In genomic region chr5:149254506-149254905, GRCh38 we compare ENCODE assay signal across 2 cellular contexts.
TF ChIP-seq lines count a peak whose summit lies in the region.

No MANE protein-coding gene starts in this region.

TF ChIP-seq in PFSK-1, 5 proteins besides CTCF, POLR2A, EP300 and RAD21:
- TF ChIP-seq, protein P1, sequence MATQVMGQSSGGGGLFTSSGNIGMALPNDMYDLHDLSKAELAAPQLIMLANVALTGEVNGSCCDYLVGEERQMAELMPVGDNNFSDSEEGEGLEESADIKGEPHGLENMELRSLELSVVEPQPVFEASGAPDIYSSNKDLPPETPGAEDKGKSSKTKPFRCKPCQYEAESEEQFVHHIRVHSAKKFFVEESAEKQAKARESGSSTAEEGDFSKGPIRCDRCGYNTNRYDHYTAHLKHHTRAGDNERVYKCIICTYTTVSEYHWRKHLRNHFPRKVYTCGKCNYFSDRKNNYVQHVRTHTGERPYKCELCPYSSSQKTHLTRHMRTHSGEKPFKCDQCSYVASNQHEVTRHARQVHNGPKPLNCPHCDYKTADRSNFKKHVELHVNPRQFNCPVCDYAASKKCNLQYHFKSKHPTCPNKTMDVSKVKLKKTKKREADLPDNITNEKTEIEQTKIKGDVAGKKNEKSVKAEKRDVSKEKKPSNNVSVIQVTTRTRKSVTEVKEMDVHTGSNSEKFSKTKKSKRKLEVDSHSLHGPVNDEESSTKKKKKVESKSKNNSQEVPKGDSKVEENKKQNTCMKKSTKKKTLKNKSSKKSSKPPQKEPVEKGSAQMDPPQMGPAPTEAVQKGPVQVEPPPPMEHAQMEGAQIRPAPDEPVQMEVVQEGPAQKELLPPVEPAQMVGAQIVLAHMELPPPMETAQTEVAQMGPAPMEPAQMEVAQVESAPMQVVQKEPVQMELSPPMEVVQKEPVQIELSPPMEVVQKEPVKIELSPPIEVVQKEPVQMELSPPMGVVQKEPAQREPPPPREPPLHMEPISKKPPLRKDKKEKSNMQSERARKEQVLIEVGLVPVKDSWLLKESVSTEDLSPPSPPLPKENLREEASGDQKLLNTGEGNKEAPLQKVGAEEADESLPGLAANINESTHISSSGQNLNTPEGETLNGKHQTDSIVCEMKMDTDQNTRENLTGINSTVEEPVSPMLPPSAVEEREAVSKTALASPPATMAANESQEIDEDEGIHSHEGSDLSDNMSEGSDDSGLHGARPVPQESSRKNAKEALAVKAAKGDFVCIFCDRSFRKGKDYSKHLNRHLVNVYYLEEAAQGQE (IDR thresholded peaks at IDR 0.05; ENCODE audit: insufficient read depth in 1 of 2, low read depth in 2 of 2, low read length in 2 of 2): peak; percentile 73 to 91
- TF ChIP-seq TAF1 (IDR thresholded peaks at IDR 0.05; ENCODE audit: borderline replicate concordance, insufficient read depth, low read length): no peak

TF ChIP-seq in endothelial cell of umbilical vein, 7 proteins besides CTCF, POLR2A, EP300 and RAD21 (continued from another document):
- no peak for TF ChIP-seq POLR2AphosphoS5 (IDR thresholded peaks at IDR 0.05; ENCODE audit: insufficient read depth, low read depth, low read length)
- no peak for TF ChIP-seq GATA2 (IDR thresholded peaks at IDR 0.05; ENCODE audit: insufficient read depth, insufficient read length, low read depth, low read length)
TF ChIP-seq in endothelial cell of umbilical vein: peak in this region for 0.
